8 cellular contexts compared by ENCODE assay signal in genomic region chr6:135675862-135676261, GRCh38.
DNase-seq lines count a peak whose midpoint lies in the region; ATAC-seq and TF ChIP-seq lines count a peak whose summit lies in the region.

No MANE protein-coding gene starts in this region.

- H3K9me3 ChIP-seq in testis, result no peaks in the 10 kb centered on the region

- H3K4me3 Mint-ChIP-seq in activated naive CD4-positive, alpha-beta T cell treated with anti-CD3 and anti-CD28 coated beads, Interleukin-2, amount 50 U/mL, for 24 hours, result no peak overlapping the region

- H3K27me3 Mint-ChIP-seq in activated naive CD4-positive, alpha-beta T cell treated with anti-CD3 and anti-CD28 coated beads, Interleukin-2, amount 50 U/mL, for 24 hours, result no peaks in the 10 kb centered on the region

- H3K4me1 Mint-ChIP-seq in activated naive CD4-positive, alpha-beta T cell treated with anti-CD3 and anti-CD28 coated beads, Interleukin-2, amount 50 U/mL, for 24 hours, result no peaks in the 10 kb centered on the region

- H3K27ac ChIP-seq in testis, result no peak overlapping the region

- DNase-seq in COR-L47 (lab: John Stamatoyannopoulos, UW) (peak; percentile 34), GM20000 (ENCODE audit: low spot score) (peak; percentile 33), NCI-H526 treated with DMSO at 0.1 percent for 48 hours (lab: John Stamatoyannopoulos, UW) (peak; percentile 15), medulla oblongata (ENCODE audit: extremely low spot score) (peak; percentile 16), testis (no peak), sciatic nerve (ENCODE audit: low spot score) (no peak)

- no peak for ATAC-seq in HG02610 (IDR thresholded peaks at IDR 0.05; ENCODE audit: unreplicated experiment)
- ATAC-seq in sciatic nerve, result no peak

- no peak for TF ChIP-seq POLR2A in testis (IDR thresholded peaks at IDR 0.05)

- H3K27me3 ChIP-seq in testis, result no peaks in the 10 kb centered on the region

- intact Hi-C loops in testis (cut with DNase I; ENCODE audit: low total_unique reads) (no loop called here), sciatic nerve (cut with DNase I) (no loop called here)

- TF ChIP-seq CTCF in GM20000 (IDR thresholded peaks at IDR 0.05; ENCODE audit: extremely low read depth, missing control alignments) (no peak), testis (IDR thresholded peaks at IDR 0.05) (no peak)

- H3K36me3 Mint-ChIP-seq in activated naive CD4-positive, alpha-beta T cell treated with anti-CD3 and anti-CD28 coated beads, Interleukin-2, amount 50 U/mL, for 24 hours, result no peaks in the 10 kb centered on the region

- H3K27ac Mint-ChIP-seq in activated naive CD4-positive, alpha-beta T cell treated with anti-CD3 and anti-CD28 coated beads, Interleukin-2, amount 50 U/mL, for 24 hours, result peak overlapping the region; percentile 30

- no peaks in the 10 kb centered on the region for H3K36me3 ChIP-seq in testis (ENCODE audit: low read depth, missing control alignments)

- H3K4me3 ChIP-seq in testis, result no peak overlapping the region

- no peaks in the 10 kb centered on the region for H3K9me3 Mint-ChIP-seq in activated naive CD4-positive, alpha-beta T cell treated with anti-CD3 and anti-CD28 coated beads, Interleukin-2, amount 50 U/mL, for 24 hours

- H3K4me1 ChIP-seq in testis, result no peaks in the 10 kb centered on the region

- WGBS in testis, 2 donors, result 42 to 70% methylated on average over 1 of the region's 1 CpG

Comparison
In these comparisons a context has a peak if more than half of its experiments do, and no peak if none do; other contexts are left out.
1. DNase-seq: peak in COR-L47 (single experiment), GM20000 (single experiment), NCI-H526 treated with DMSO at 0.1 percent for 48 hours (single experiment) and medulla oblongata (single experiment); none in testis (single experiment) and sciatic nerve (single experiment).